Comparison of ENCODE assay signal across 9 cellular contexts in the genomic region with DNA sequence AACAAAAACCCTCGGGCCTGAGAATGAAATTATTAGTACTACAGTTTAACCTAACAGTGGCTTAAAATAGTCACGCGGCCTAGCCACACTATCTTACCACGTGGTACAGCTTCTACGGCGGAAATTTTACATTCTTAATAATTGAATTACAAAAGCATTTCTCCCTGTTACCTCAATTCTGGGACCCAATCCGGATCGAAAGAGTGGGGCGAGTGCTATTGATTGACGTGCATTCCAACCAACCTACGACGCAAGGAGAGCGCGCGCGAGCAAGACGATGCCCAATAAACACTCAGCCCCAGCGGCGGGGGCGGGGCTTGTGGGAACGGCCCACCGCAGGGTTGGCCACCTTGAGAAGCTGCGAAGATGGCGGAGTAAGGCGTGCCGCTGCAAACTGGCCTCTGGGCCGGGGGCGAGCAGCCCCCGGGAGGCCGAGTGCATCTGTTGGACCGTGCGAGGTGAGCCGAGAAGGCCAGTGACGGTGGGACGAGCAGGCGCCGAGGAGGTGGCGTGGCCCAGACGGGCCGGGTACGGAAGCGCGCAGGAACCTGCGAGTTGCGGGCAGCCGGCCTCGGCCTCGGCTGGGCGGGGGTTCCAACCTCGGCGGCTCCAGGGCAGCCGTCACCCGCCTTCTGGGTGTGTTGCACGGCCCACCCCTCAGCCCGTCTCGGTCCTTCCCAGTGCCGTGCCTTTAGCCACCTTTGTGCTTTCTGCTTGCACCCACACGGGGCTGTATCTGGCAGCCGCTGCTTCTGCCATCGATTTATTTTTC. TPM values are rescaled to one million over a fixed set of nuclear protein-coding genes. Genes with fewer than 3 reads are reported as not detected.
DNase-seq lines count a peak whose midpoint lies in the region; ATAC-seq, FAIRE-seq and TF ChIP-seq lines count a peak whose summit lies in the region.
"Had no signal": no experiment of that assay in that cellular context is flagged by ENCODE, and none has a peak within 500 bp of the region (broad histone marks: within the 10 kb centered on the region; RNA-seq: fewer than 3 reads in every experiment).

No MANE protein-coding gene starts in this region.

- H3K27me3 ChIP-seq in BE2C: no peaks in the 10 kb centered on the region

- intact Hi-C loops in activated CD4-positive, alpha-beta T cell treated with anti-CD3 and anti-CD28 coated beads for 36 hours (cut with DNase I, micrococcal nuclease): loop anchor here (1.0 to 10.0 kb wide), 11 partner anchors 48 to 390 kb away; a partner anchor contains a TSS

- peak overlapping the region; percentile 90 for H3K4me3 Mint-ChIP-seq in activated CD4-positive, alpha-beta T cell treated with anti-CD3 and anti-CD28 coated beads for 36 hours

- H3K27me3 Mint-ChIP-seq in activated CD4-positive, alpha-beta T cell treated with anti-CD3 and anti-CD28 coated beads for 36 hours: no peaks in the 10 kb centered on the region

- peaks cover 42% of the 10 kb centered on the region for H3K4me1 Mint-ChIP-seq in activated CD4-positive, alpha-beta T cell treated with anti-CD3 and anti-CD28 coated beads for 36 hours

- POLR2A ChIA-PET in activated CD4-positive, alpha-beta T cell treated with anti-CD3 and anti-CD28 coated beads for 36 hours (lab: Charles Lee): interaction anchor here (0.7 to 1.9 kb wide), 6 partner anchors 41 to 1365 kb away, joined by 3 to 8 read pairs (median 4); a partner anchor contains a TSS

- peak; percentile 95 for ATAC-seq in HG03442 (IDR thresholded peaks at IDR 0.05; ENCODE audit: unreplicated experiment)
- ATAC-seq in activated CD4-positive, alpha-beta T cell treated with anti-CD3 and anti-CD28 coated beads for 36 hours: peak; percentile 98

- peak overlapping the region; percentile 83 for H3K27ac ChIP-seq in cingulate gyrus (ENCODE audit: low read depth, low read length)

- no peak for TF ChIP-seq CTCF in BE2C (IDR thresholded peaks at IDR 0.05; ENCODE audit: low read depth, low read length)

- peaks cover 48% of the 10 kb centered on the region for H3K36me3 Mint-ChIP-seq in activated CD4-positive, alpha-beta T cell treated with anti-CD3 and anti-CD28 coated beads for 36 hours (ENCODE audit: low read depth)

- DNase-seq in BE2C (peak; percentile 99), GM19239 (ENCODE audit: insufficient read length, low spot score) (peak; percentile 93), NCI-H510A treated with DMSO at 0.1 percent for 48 hours (lab: John Stamatoyannopoulos, UW) (peak; percentile 89), kidney glomerular epithelial cell (lab: John Stamatoyannopoulos, UW) (peak; percentile 94)
- peak; percentile 98 for DNase-seq in activated CD4-positive, alpha-beta T cell treated with anti-CD3 and anti-CD28 coated beads for 36 hours
- peak; percentile 95 to 97 for DNase-seq in stimulated activated CD4-positive, alpha-beta T cell treated with anti-CD3 and anti-CD28 coated beads, Interleukin-15, amount 100 ng/mL, for 48 hours (ENCODE audit: low read depth in 2 of 2)

- H3K9me3 Mint-ChIP-seq in activated CD4-positive, alpha-beta T cell treated with anti-CD3 and anti-CD28 coated beads for 36 hours (ENCODE audit: low read depth): no peaks in the 10 kb centered on the region

- no peaks in the 10 kb centered on the region for H3K4me1 ChIP-seq in BE2C

- FAIRE-seq in GM19239 (lab: Jason Lieb, UNC): peak; percentile 96

- peak overlapping the region; percentile 95 for H3K27ac Mint-ChIP-seq in activated CD4-positive, alpha-beta T cell treated with anti-CD3 and anti-CD28 coated beads for 36 hours

- CTCF ChIA-PET in activated CD4-positive, alpha-beta T cell treated with anti-CD3 and anti-CD28 coated beads for 36 hours (lab: Charles Lee): interaction anchor here (0.8 to 1.2 kb wide), 2 partner anchors 53 to 379 kb away, joined by 4 read pairs; a partner anchor contains a TSS

- peak overlapping the region; percentile 93 for H3K4me3 ChIP-seq in BE2C (ENCODE audit: low read depth, low read length)

- H3K9me3 ChIP-seq in BE2C: no peaks in the 10 kb centered on the region

- peaks cover 39% of the 10 kb centered on the region for H3K36me3 ChIP-seq in BE2C

RNA-seq across cellular contexts. Expression of a gene that starts 48.6 kb away (rescaled TPM):
- polyA plus RNA-seq in BE2C (2012; ENCODE audit: insufficient read depth, insufficient read length, low read depth): 2.7 TPM
- total RNA-seq in activated CD4-positive, alpha-beta T cell treated with anti-CD3 and anti-CD28 coated beads for 36 hours: 10 to 100 TPM; 11.5 to 14.0 TPM

RNA-seq across cellular contexts. Expression of a gene that starts 48.8 kb away (rescaled TPM):
- 20.1 TPM for polyA plus RNA-seq in BE2C (2012; ENCODE audit: insufficient read depth, insufficient read length, low read depth)
- 100 to 1,000 TPM; 179 to 206 TPM for total RNA-seq in activated CD4-positive, alpha-beta T cell treated with anti-CD3 and anti-CD28 coated beads for 36 hours

RNA-seq across cellular contexts. Expression of a gene that starts 52.8 kb away (rescaled TPM):
- 31.2 TPM for polyA plus RNA-seq in BE2C (2012; ENCODE audit: insufficient read depth, insufficient read length, low read depth)
- total RNA-seq in activated CD4-positive, alpha-beta T cell treated with anti-CD3 and anti-CD28 coated beads for 36 hours: 10 to 100 TPM; 32.7 to 34.5 TPM

RNA-seq across cellular contexts. Expression of a gene that starts 53.3 kb away (rescaled TPM):
- polyA plus RNA-seq in BE2C (2012; ENCODE audit: insufficient read depth, insufficient read length, low read depth): not detected
- total RNA-seq in activated CD4-positive, alpha-beta T cell treated with anti-CD3 and anti-CD28 coated beads for 36 hours: not detected
- total RNA-seq: subcutaneous adipose tissue had no signal

Comparison
In these comparisons a context has a peak if more than half of its experiments do, and no peak if none do; other contexts are left out.
1. Peak in every context shown above with its lines: DNase-seq, ATAC-seq, H3K4me3 ChIP-seq and H3K27ac ChIP-seq.